In the genomic region with DNA sequence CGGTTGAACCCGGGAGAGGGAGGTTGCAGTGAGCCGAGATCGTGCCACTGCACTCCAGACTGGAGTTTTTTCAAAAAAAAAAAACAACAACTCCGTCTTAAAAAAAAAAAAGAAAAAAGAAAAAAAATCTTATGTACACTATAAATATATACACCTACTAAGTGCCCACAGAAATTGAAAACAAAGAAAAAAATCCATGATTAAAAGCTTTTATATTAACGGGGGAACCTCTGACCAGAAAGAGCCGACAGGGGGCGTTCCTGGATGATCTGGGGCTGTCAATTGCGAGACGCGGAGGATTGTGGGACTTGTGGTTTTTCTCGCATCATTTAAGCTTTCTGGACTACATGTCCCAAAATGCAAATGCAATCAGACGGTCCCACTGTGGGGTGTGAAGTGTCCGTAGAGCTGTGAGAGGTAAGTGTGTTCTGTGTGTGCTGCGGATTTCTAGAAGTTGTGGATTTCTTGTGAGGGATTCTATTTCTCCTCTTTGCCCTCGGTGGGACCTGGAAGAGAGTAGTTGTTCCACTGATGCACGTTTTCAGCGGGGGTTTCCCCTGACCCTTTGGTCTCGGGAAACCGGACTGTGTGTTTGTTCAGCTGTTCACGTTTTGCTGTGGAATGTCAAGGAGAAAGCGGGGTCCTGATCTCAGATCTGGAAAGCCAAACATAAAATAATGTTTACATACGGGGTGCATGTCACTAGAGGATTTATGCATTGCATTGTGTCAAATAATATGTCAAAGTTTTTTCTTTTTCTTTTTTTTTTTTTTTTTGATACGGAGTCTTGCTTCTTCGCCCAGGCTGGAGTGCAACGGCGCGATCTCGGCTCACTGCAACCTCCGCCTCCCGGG, we compare ENCODE assay signal across 7 cellular contexts. TPM values are rescaled to one million over a fixed set of nuclear protein-coding genes. Genes with fewer than 3 reads are reported as not detected.
DNase-seq lines count a peak whose midpoint lies in the region; ATAC-seq, FAIRE-seq and TF ChIP-seq lines count a peak whose summit lies in the region.

A gene with protein sequence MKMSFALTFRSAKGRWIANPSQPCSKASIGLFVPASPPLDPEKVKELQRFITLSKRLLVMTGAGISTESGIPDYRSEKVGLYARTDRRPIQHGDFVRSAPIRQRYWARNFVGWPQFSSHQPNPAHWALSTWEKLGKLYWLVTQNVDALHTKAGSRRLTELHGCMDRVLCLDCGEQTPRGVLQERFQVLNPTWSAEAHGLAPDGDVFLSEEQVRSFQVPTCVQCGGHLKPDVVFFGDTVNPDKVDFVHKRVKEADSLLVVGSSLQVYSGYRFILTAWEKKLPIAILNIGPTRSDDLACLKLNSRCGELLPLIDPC (plus strand): TSS at position 360 of the 854 bp plus-strand sequence. CDS start 1,241 bp downstream, outside the sequence.

- in situ Hi-C loops in gastrocnemius medialis (cut with MboI; ENCODE audit: low sequenced_read_pairs in 4 of 4) = no loop called here

- H3K9me3 ChIP-seq in body of pancreas (no peaks in the 10 kb centered on the region), gastrocnemius medialis (no peaks in the 10 kb centered on the region)

- peak within 1 kb of the TSS; percentile 62 to 85 (median 78) for H3K27ac ChIP-seq in body of pancreas
- H3K27ac ChIP-seq in gastrocnemius medialis = peak within 1 kb of the TSS; percentile 81 to 93 (median 88)

- H3K36me3 ChIP-seq in body of pancreas (replicated peaks in 1 of 2; ENCODE audit: insufficient read depth in 1 of 2, low read depth in 2 of 2) = no peaks in the 10 kb centered on the region
- H3K36me3 ChIP-seq in gastrocnemius medialis = no peaks in the 10 kb centered on the region

- WGBS in body of pancreas, 2 donors = 3 to 5% methylated on average over 31 of the region's 31 CpGs

- peak; percentile 98 for FAIRE-seq in GM18507 (lab: Jason Lieb, UNC)

- ATAC-seq in HG02981 (IDR thresholded peaks at IDR 0.05; ENCODE audit: unreplicated experiment) (peak; percentile 92), body of pancreas (peak; percentile 96), gastrocnemius medialis (peak; percentile 100)

- DNase-seq in GM18507 (ENCODE audit: extremely low spot score, insufficient read length, low read depth) (peak; percentile 83), NCI-H2029 (lab: John Stamatoyannopoulos, UW) (peak; percentile 91), T1000 (lab: John Stamatoyannopoulos, UW) (peak; percentile 71), body of pancreas (peak; percentile 91 to 95 (median 93)), iPS DF 4.7 (ENCODE audit: extremely low read depth, low spot score) (peak; percentile 98), gastrocnemius medialis (peak; percentile 85 to 89)

- TF ChIP-seq CTCF in body of pancreas (IDR thresholded peaks at IDR 0.05) (peak; percentile 71 to 89 (median 82)), gastrocnemius medialis (IDR thresholded peaks at IDR 0.05 in 4 of 5, conservative IDR thresholded peaks at IDR 0.05 in 1 of 5) (peak; percentile 60 to 84 (median 68))

- intact Hi-C loops in body of pancreas (cut with DNase I) = no loop called here
- intact Hi-C loops in gastrocnemius medialis (cut with DNase I; ENCODE audit: low total_unique reads) = loop anchor here (1.0 kb wide), 1 partner anchor 15 kb away; no protein-coding TSS in a partner anchor

- peaks cover 18% of the 10 kb centered on the region for H3K4me1 ChIP-seq in body of pancreas
- H3K4me1 ChIP-seq in gastrocnemius medialis = peaks cover 8 to 10% of the 10 kb centered on the region in 2 donors

- TF ChIP-seq POLR2A in body of pancreas (IDR thresholded peaks at IDR 0.05) = peak in 2 of 3 donors; percentile 33 to 35
- peak in 1 of 2 donors; percentile 48 for TF ChIP-seq POLR2A in gastrocnemius medialis (IDR thresholded peaks at IDR 0.05)

- H3K4me3 ChIP-seq in body of pancreas = peak within 1 kb of the TSS in 1 of 2 donors; percentile 23
- H3K4me3 ChIP-seq in gastrocnemius medialis = peak within 1 kb of the TSS; percentile 77 to 94 (median 83)

- H3K27me3 ChIP-seq in body of pancreas (no peaks in the 10 kb centered on the region), gastrocnemius medialis (no peaks in the 10 kb centered on the region)

RNA-seq across cellular contexts. Expression of the gene that starts here (rescaled TPM):
- 1 to 10 TPM in 1 of 2 donors, under 1 TPM in 1; 0.99 to 6.2 TPM for total RNA-seq in body of pancreas
- total RNA-seq in gastrocnemius medialis = 10 to 100 TPM in 1 of 4 donors, 1 to 10 TPM in 3; 2.5 to 13.2 (median 6.7) TPM
